1 cellular context compared by ENCODE assay signal in the genomic region with DNA sequence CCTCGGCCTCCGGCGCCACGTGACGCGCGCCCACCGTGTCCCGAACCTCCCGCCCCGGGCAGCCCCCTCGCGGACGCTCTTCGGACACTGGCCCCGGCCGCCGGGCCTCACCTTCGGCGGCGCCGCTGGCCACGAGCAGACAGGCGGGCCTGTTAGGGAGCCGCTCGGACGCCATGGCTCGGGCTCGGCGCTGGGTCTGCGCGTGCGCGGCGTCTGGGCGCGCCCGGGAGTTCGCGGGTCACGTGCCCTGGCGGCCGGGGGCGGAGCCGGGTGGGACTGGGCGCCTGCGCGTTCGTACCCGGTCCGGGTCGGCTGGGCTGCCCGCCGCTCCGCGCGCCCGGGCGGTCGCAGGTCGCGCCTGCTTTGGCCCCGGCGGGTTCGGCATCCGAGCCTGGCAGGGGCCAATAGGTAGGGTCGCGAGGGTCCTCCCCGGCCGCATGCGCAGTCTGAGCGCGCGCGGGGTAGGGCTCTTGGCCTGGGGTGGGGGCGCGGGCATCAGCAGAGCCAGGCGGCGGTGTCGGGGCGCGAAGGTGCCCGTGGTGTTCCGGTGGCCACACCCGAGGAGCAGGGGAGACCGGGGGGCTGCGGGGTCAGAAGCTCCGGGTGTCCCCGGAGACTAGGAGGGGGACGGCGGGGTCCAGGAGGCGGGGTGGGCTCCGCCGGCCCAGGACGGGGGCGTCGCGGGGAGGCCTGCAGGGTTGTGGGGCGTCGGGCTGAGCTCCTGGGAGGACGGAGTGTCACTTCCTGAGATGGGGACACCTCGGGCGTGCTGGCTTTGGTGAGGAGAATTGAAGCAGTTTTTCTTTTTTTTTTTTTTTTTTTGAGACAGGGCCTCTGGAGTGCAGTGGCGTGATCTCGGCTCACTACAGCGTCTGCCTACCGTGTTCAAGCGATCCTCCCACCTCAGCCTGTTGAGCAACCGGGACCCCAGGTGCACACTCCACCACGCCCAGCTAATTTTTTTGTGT.
TF ChIP-seq lines count a peak whose summit lies in the region.

A gene with protein sequence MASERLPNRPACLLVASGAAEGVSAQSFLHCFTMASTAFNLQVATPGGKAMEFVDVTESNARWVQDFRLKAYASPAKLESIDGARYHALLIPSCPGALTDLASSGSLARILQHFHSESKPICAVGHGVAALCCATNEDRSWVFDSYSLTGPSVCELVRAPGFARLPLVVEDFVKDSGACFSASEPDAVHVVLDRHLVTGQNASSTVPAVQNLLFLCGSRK (minus strand): TSS at position 200 of the 968 bp plus-strand sequence. CDS start 25 bp downstream, at position 175.

TF ChIP-seq in SK-N-SH, 30 proteins besides CTCF, POLR2A, EP300 and RAD21 (continued from another document):
- no peak for TF ChIP-seq GATA2 (CRISPR knock-in tag; IDR thresholded peaks at IDR 0.05)
